35 cellular contexts compared by ENCODE assay signal in the genomic region with DNA sequence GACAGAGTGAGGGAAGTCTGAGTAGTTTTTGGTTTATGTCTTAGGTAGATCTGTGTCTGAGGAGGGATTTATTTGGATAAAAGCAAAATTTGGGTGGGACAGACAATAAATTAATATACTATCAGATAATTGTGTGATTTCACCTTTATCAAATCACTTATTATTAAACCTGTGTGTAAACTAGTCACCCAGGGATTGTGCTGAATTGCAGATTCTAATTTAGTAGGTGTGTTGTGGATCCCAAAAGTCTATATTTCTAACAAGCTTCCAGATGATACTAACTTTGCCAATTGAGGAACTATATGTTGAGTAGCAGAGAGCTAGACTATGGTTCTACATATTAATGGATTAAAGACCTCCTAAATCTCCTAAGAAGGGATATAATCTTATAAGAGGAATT.
DNase-seq lines count a peak whose midpoint lies in the region; ATAC-seq, FAIRE-seq and TF ChIP-seq lines count a peak whose summit lies in the region.
"Had no signal": no experiment of that assay in that cellular context is flagged by ENCODE, and none has a peak within 500 bp of the region (broad histone marks: within the 10 kb centered on the region; RNA-seq: fewer than 3 reads in every experiment).

No MANE protein-coding gene starts in this region.

- no peaks in the 10 kb centered on the region for H3K9me2 ChIP-seq in SU-DHL-6 (replicated peaks; ENCODE audit: insufficient read depth, low read length)

- H3K9ac ChIP-seq in HepG2 (ENCODE audit: insufficient read depth, low read depth, low read length) (no peak overlapping the region), SU-DHL-6 (ENCODE audit: low read length) (no peak overlapping the region)
- H3K9ac ChIP-seq: BLaER1; BLaER1 treated with 17β-estradiol and CSF1 and Interleukin-3, amounts not matched to agents 10 nM and 100 nM had no signal

- no peaks in the 10 kb centered on the region for H3F3A ChIP-seq in SU-DHL-6 (ENCODE audit: insufficient read depth)

- no peak for TF ChIP-seq EP300 in HepG2 (IDR thresholded peaks at IDR 0.05; ENCODE audit: low read depth in 2 of 2, low read length in 2 of 2)
- TF ChIP-seq EP300 in HepG2 (CRISPR knock-in tag; IDR thresholded peaks at IDR 0.05; ENCODE audit: borderline replicate concordance), result no peak
- no peak for TF ChIP-seq EP300 in A549 (IDR thresholded peaks at IDR 0.05)

- peaks cover 78% of the 10 kb centered on the region for H3K9me3 ChIP-seq in HepG2 (ENCODE audit: low read length)
- peaks cover 0 to 3% (median 0%) of the 10 kb centered on the region in 4 donors for H3K9me3 ChIP-seq in right lobe of liver
- H3K9me3 ChIP-seq in A549, result no peaks in the 10 kb centered on the region; the same call in 2 of the 3 replicates
- peaks cover 44% of the 10 kb centered on the region; the same call in 1 of the 2 replicates for H3K9me3 ChIP-seq in SU-DHL-6 (ENCODE audit: insufficient read depth, low read length)
- peaks cover 9% of the 10 kb centered on the region for H3K9me3 ChIP-seq in lower lobe of right lung
- H3K9me3 ChIP-seq: BE2C had no signal

- H3K79me2 ChIP-seq in HepG2 (ENCODE audit: insufficient read depth, low read length) (no peaks in the 10 kb centered on the region), SU-DHL-6 (ENCODE audit: insufficient read depth, low read length) (no peaks in the 10 kb centered on the region)

- H3K4me3 ChIP-seq in HepG2 (replicated peaks in 1 of 3; ENCODE audit: insufficient read depth in 1 of 3, low read depth in 2 of 3, low read length in 3 of 3) (no peak overlapping the region), right lobe of liver (no peak overlapping the region), A549 (no peak overlapping the region), SU-DHL-6 (ENCODE audit: insufficient read depth, low read length, poor library complexity, severe bottlenecking) (no peak overlapping the region), lower lobe of right lung (no peak overlapping the region)
- H3K4me3 ChIP-seq: BLaER1; BLaER1 treated with 17β-estradiol and CSF1 and Interleukin-3, amounts not matched to agents 10 nM and 100 nM had no signal

- no peak for ATAC-seq in HepG2
- ATAC-seq in right lobe of liver, result no peak
- no peak for ATAC-seq in A549
- no peak for ATAC-seq in natural killer cell
- ATAC-seq in lower lobe of right lung, result no peak
- ATAC-seq: CD8-positive, alpha-beta T cell had no signal

- H4K20me1 ChIP-seq in HepG2 (ENCODE audit: insufficient read depth, low read length), result no peaks in the 10 kb centered on the region
- no peaks in the 10 kb centered on the region for H4K20me1 ChIP-seq in SU-DHL-6 (ENCODE audit: low read depth, low read length)
- H4K20me1 ChIP-seq: BLaER1; BLaER1 treated with 17β-estradiol and CSF1 and Interleukin-3, amounts not matched to agents 10 nM and 100 nM had no signal

- H3K4me2 ChIP-seq in HepG2 (ENCODE audit: low read depth, low read length), result no peak overlapping the region
- H3K4me2 ChIP-seq in A549, result no peak overlapping the region
- H3K4me2 ChIP-seq in SU-DHL-6 (ENCODE audit: low read depth, low read length, poor library complexity, severe bottlenecking), result no peak overlapping the region
- H3K4me2 ChIP-seq: BLaER1; BLaER1 treated with 17β-estradiol and CSF1 and Interleukin-3, amounts not matched to agents 10 nM and 100 nM had no signal

- H3K27ac ChIP-seq in HepG2 (ENCODE audit: extremely low read length, insufficient read depth, low read length), result no peak overlapping the region
- no peak overlapping the region for H3K27ac ChIP-seq in right lobe of liver
- no peak overlapping the region for H3K27ac ChIP-seq in A549
- H3K27ac ChIP-seq in SU-DHL-6 (ENCODE audit: low read depth, low read length), result no peak overlapping the region
- H3K27ac ChIP-seq in lower lobe of right lung, result no peak overlapping the region
- H3K27ac ChIP-seq: 22Rv1; BLaER1; BLaER1 treated with 17β-estradiol and CSF1 and Interleukin-3, amounts not matched to agents 10 nM and 100 nM; C4-2B had no signal

- FAIRE-seq in HepG2 (lab: Jason Lieb, UNC) (no peak), A549 (lab: Jason Lieb, UNC) (no peak)
- FAIRE-seq: A204.1 had no signal

- CTCF ChIA-PET in HepG2 (lab: Yijun Ruan, JAX; ENCODE audit: low intra/inter-chr PET ratio, low total read pairs) (no interaction called here), A549 (lab: Yijun Ruan, JAX) (no interaction called here)

- DNase-seq in NCI-H82 treated with DMSO at 0.1 percent for 48 hours (lab: John Stamatoyannopoulos, UW; ENCODE audit: unreplicated experiment) (peak; percentile 1), NCI-H82 (lab: John Stamatoyannopoulos, UW) (no peak), HepG2 (ENCODE audit: low spot score) (no peak), right lobe of liver (no peak), A549 (ENCODE audit: low read depth in 1 of 2, low spot score in 1 of 2) (no peak), natural killer cell (no peak), lower lobe of right lung (no peak)
- DNase-seq: 8988T; ACHN; AML-193; BE2C; C1 segment of cervical spinal cord; Caco-2; Calu3; CD4-positive, alpha-beta memory T cell; CD4-positive, alpha-beta T cell; CD4-positive, CD25-positive, alpha-beta regulatory T cell; CD8-positive, alpha-beta memory T cell; CD8-positive, alpha-beta T cell; COR-L47; DMS 273 treated with DMSO at 0.1 percent for 48 hours; DMS153; DMS53; DMS79; DMS79 treated with DMSO at 0.1 percent for 48 hours; DND-41; EL had no signal

- TF ChIP-seq POLR2A in HepG2 (IDR thresholded peaks at IDR 0.05; ENCODE audit: insufficient read depth in 1 of 2, low read depth in 2 of 2, low read length in 2 of 2), result no peak
- no peak for TF ChIP-seq POLR2A in right lobe of liver (IDR thresholded peaks at IDR 0.05)
- no peak for TF ChIP-seq POLR2A in A549 (IDR thresholded peaks at IDR 0.05; ENCODE audit: low read length)

- no peak overlapping the region for H3K4me3 Mint-ChIP-seq in natural killer cell
- H3K4me3 Mint-ChIP-seq: B cell; CD14-positive monocyte; CD4-positive, alpha-beta memory T cell; CD4-positive, alpha-beta T cell; CD4-positive, CD25-positive, alpha-beta regulatory T cell; CD8-positive, alpha-beta memory T cell; CD8-positive, alpha-beta T cell had no signal

- TF ChIP-seq CTCF in HepG2 (CRISPR knock-in tag; IDR thresholded peaks at IDR 0.05), result no peak
- TF ChIP-seq CTCF in right lobe of liver (IDR thresholded peaks at IDR 0.05), result no peak
- TF ChIP-seq CTCF in A549 (IDR thresholded peaks at IDR 0.05), result no peak
- TF ChIP-seq CTCF in SU-DHL-6 (IDR thresholded peaks at IDR 0.05; ENCODE audit: insufficient read depth, low read length, poor library complexity, severe bottlenecking), result no peak
- TF ChIP-seq CTCF in natural killer cell (IDR thresholded peaks at IDR 0.05), result no peak
- no peak for TF ChIP-seq CTCF in lower lobe of right lung (IDR thresholded peaks at IDR 0.05)

- no peaks in the 10 kb centered on the region for H3K4me1 ChIP-seq in HepG2 (ENCODE audit: insufficient read depth, low read length)
- H3K4me1 ChIP-seq in right lobe of liver, result no peaks in the 10 kb centered on the region
- H3K4me1 ChIP-seq in A549, result no peaks in the 10 kb centered on the region
- no peaks in the 10 kb centered on the region for H3K4me1 ChIP-seq in lower lobe of right lung
- H3K4me1 ChIP-seq: BE2C; BLaER1; BLaER1 treated with 17β-estradiol and CSF1 and Interleukin-3, amounts not matched to agents 10 nM and 100 nM; Caco-2 had no signal

- H3K27ac Mint-ChIP-seq in natural killer cell, result no peak overlapping the region
- H3K27ac Mint-ChIP-seq: B cell; CD14-positive monocyte; CD4-positive, alpha-beta memory T cell; CD4-positive, alpha-beta T cell; CD4-positive, CD25-positive, alpha-beta regulatory T cell; CD8-positive, alpha-beta T cell had no signal

- POLR2A ChIA-PET in HepG2 (lab: Yijun Ruan, JAX) (no interaction called here), A549 (lab: Yijun Ruan, JAX) (no interaction called here)

- TF ChIP-seq RAD21 in HepG2 (CRISPR knock-in tag; IDR thresholded peaks at IDR 0.05) (no peak), A549 (conservative IDR thresholded peaks at IDR 0.05 in 1 of 2, IDR thresholded peaks at IDR 0.05 in 1 of 2) (no peak)

- H3K9me3 Mint-ChIP-seq in natural killer cell, result peaks cover 14 to 20% of the 10 kb centered on the region in 2 donors

- H3K27me3 ChIP-seq in HepG2 (ENCODE audit: control insufficient read depth in 1 of 2, insufficient read depth in 2 of 2, low read length in 2 of 2), result no peaks in the 10 kb centered on the region
- H3K27me3 ChIP-seq in right lobe of liver, result no peaks in the 10 kb centered on the region
- no peaks in the 10 kb centered on the region for H3K27me3 ChIP-seq in SU-DHL-6 (ENCODE audit: low read length)
- no peaks in the 10 kb centered on the region for H3K27me3 ChIP-seq in lower lobe of right lung (ENCODE audit: low read depth)
- H3K27me3 ChIP-seq: BE2C; BLaER1; BLaER1 treated with 17β-estradiol and CSF1 and Interleukin-3, amounts not matched to agents 10 nM and 100 nM had no signal

- H3K4me1 Mint-ChIP-seq in natural killer cell, result no peaks in the 10 kb centered on the region
- H3K4me1 Mint-ChIP-seq: B cell; CD14-positive monocyte; CD4-positive, alpha-beta memory T cell; CD4-positive, CD25-positive, alpha-beta regulatory T cell; CD8-positive, alpha-beta memory T cell had no signal

- H3K36me3 Mint-ChIP-seq in natural killer cell, result peaks cover 8% of the 10 kb centered on the region
- H3K36me3 Mint-ChIP-seq: CD14-positive monocyte; CD4-positive, alpha-beta memory T cell; CD4-positive, CD25-positive, alpha-beta regulatory T cell; CD8-positive, alpha-beta T cell had no signal

- BruUV-seq in HepG2 (replicated peaks; lab: Mats Ljungman, UMichigan), result no TSS peak

- intact Hi-C loops in HepG2 (cut with micrococcal nuclease; ENCODE audit: unreplicated experiment), result loop anchor here (10.0 kb wide), 1 partner anchor 916 kb away; no protein-coding TSS in a partner anchor
- intact Hi-C loops in right lobe of liver (cut with DNase I), result no loop called here
- intact Hi-C loops in natural killer cell (cut with micrococcal nuclease), result no loop called here
- intact Hi-C loops in lower lobe of right lung (cut with DNase I), result no loop called here

- in situ Hi-C loops in HepG2 (cut with HindIII; ENCODE audit: extremely low pct_ligation_motif_present, low pct_unique_long_range_greater_than_20kb), result no loop called here

- no peaks in the 10 kb centered on the region for H3K36me3 ChIP-seq in HepG2 (replicated peaks in 1 of 2; ENCODE audit: control insufficient read depth in 1 of 2, insufficient read depth in 2 of 2, low read length in 2 of 2)
- H3K36me3 ChIP-seq in right lobe of liver, result no peaks in the 10 kb centered on the region
- H3K36me3 ChIP-seq in SU-DHL-6 (ENCODE audit: low read length), result no peaks in the 10 kb centered on the region
- no peaks in the 10 kb centered on the region for H3K36me3 ChIP-seq in lower lobe of right lung
- H3K36me3 ChIP-seq: BE2C; BLaER1; BLaER1 treated with 17β-estradiol and CSF1 and Interleukin-3, amounts not matched to agents 10 nM and 100 nM had no signal

- H3K27me3 Mint-ChIP-seq in natural killer cell (ENCODE audit: low read depth in 2 of 2), result no peaks in the 10 kb centered on the region
- H3K27me3 Mint-ChIP-seq: B cell; CD4-positive, alpha-beta memory T cell; CD4-positive, alpha-beta T cell; CD4-positive, CD25-positive, alpha-beta regulatory T cell; CD8-positive, alpha-beta memory T cell had no signal

- no peak overlapping the region for H2AFZ ChIP-seq in HepG2 (ENCODE audit: low read length)
- peak overlapping the region; percentile 61 for H2AFZ ChIP-seq in SU-DHL-6 (ENCODE audit: low read depth, low read length, severe bottlenecking)

TF ChIP-seq in A549, 52 proteins besides CTCF, POLR2A, EP300 and RAD21 (continues in another document):
- TF ChIP-seq RNF2 (IDR thresholded peaks at IDR 0.05; ENCODE audit: borderline replicate concordance, low read depth) (no peak), MAFK (IDR thresholded peaks at IDR 0.05; ENCODE audit: partially characterized antibody) (peak; percentile 41)
